In the genomic region with DNA sequence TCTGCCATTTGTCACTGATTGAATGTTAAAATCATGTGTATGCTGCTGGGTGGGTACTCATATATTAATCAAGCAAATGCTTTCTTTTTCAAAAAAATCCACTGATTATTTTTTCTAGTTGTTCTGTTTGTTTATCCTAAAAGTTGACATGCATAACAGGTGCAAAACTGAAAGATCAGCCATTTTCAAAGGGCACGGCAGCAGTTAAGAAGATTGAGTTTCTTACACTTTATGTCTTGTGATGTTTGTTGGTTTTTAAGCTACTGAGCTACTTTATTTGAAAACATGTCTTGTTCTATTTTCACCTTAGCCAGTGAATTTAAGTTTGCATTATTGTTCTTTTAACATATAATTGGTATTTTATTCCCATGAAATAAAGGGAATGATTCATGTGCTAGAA, we compare ENCODE assay signal across 35 cellular contexts. TPM values are rescaled to one million over a fixed set of nuclear protein-coding genes. Genes with fewer than 3 reads are reported as not detected.
"Had no signal": no experiment of that assay in that cellular context is flagged by ENCODE, and none has a peak within 500 bp of the region (broad histone marks: within the 10 kb centered on the region; RNA-seq: fewer than 3 reads in every experiment).

No MANE protein-coding gene starts in this region.

- H3K9me3 ChIP-seq: neutrophil, pancreas, prostate gland, right lobe of liver, sigmoid colon, spleen, suprapubic skin, testis, tibial artery, transverse colon, upper lobe of right lung, uterus had no signal

- H3K4me1 ChIP-seq: pancreas, prostate gland, right lobe of liver, sigmoid colon, spleen, suprapubic skin, testis, tibial artery, transverse colon, upper lobe of right lung, uterus had no signal

- H3K36me3 ChIP-seq: neutrophil, pancreas, prostate gland, right lobe of liver, sigmoid colon, spleen, suprapubic skin, tibial artery, transverse colon, upper lobe of right lung, uterus had no signal

- H3K4me2 ChIP-seq: smooth muscle cell had no signal

- ATAC-seq: naive thymus-derived CD8-positive, alpha-beta T cell; natural killer cell treated with Interleukin-12 subunit alpha and Interleukin-12 subunit beta and Interleukin-15 and Interleukin-18, amount 100 ng/mL, for 72 hours; pancreas; right cardiac atrium; right lobe of liver; stimulated activated memory B cell treated with anti-CD40 and anti-IgM and Interleukin-4, amounts not matched to agents 10 μg/mL and 1 μg/mL and 100 μg/mL, for 72 hours; stimulated activated naive CD8-positive, alpha-beta T cell treated with anti-CD3 and anti-CD28 coated beads, Interleukin-15, amount 100 ng/mL, for 72 hours; stimulated activated naive CD8-positive, alpha-beta T cell treated with anti-CD3 and anti-CD28 coated beads, Interleukin-15, Interleukin-2, amounts not matched to agents 100 U/mL and 50 U/mL, for 24 hours; upper lobe of right lung had no signal

- H3K4me3 ChIP-seq: pancreas, prostate gland, right lobe of liver, sigmoid colon, skin epidermis, smooth muscle cell, spleen, suprapubic skin, testis, tibial artery, transverse colon, upper lobe of right lung, uterus had no signal

- FAIRE-seq: pancreas had no signal

- DNase-seq: naive thymus-derived CD8-positive, alpha-beta T cell; nephron progenitor cell; nucleus accumbens; pancreas; right cardiac atrium; right lobe of liver; sigmoid colon; spleen; stimulated activated CD4-positive, alpha-beta T cell treated with anti-CD3 and anti-CD28 coated beads, Interleukin-12 subunit alpha, Interleukin-12 subunit beta, amount 100 ng/mL, for 4 hours; stimulated activated CD4-positive, alpha-beta T cell treated with anti-CD3 and anti-CD28 coated beads, Interleukin-1b, Interleukin-23, amount 100 ng/mL, for 48 hours; stimulated activated CD4-positive, alpha-beta T cell treated with anti-CD3 and anti-CD28 coated beads, Interleukin-4, amount 100 ng/mL, for 1 hour; stimulated activated CD4-positive, alpha-beta T cell treated with anti-CD3 and anti-CD28 coated beads, Interleukin-4, amount 100 ng/mL, for 4 hours; stimulated activated CD8-positive, alpha-beta memory T cell treated with anti-CD3 and anti-CD28 coated beads, Interleukin-4, amount 100 ng/mL, for 48 hours; stimulated activated naive CD4-positive, alpha-beta T cell; stimulated activated naive CD8-positive, alpha-beta T cell treated with anti-CD3 and anti-CD28 coated beads, Interleukin-15, amount 100 ng/mL, for 72 hours; stimulated activated naive CD8-positive, alpha-beta T cell treated with anti-CD3 and anti-CD28 coated beads, Interleukin-15, Interleukin-2, amounts not matched to agents 100 U/mL and 50 U/mL, for 24 hours; substantia nigra; testis; tibial artery; transverse colon; upper lobe of right lung; uterus had no signal

- H3K27me3 ChIP-seq: neutrophil, pancreas, right lobe of liver, sigmoid colon, spleen, suprapubic skin, testis, tibial artery, transverse colon, upper lobe of right lung, uterus had no signal

- H3K27ac ChIP-seq: neutrophil, pancreas, prostate gland, right lobe of liver, sigmoid colon, skin epidermis, spleen, suprapubic skin, testis, tibial artery, transverse colon, upper lobe of right lung, uterus had no signal

RNA-seq across cellular contexts. Expression of gene PPP1R3A, which starts 45.8 kb away (rescaled TPM):
- total RNA-seq: naive thymus-derived CD8-positive, alpha-beta T cell; natural killer cell treated with Interleukin-12 subunit alpha and Interleukin-12 subunit beta and Interleukin-15 and Interleukin-18, amount 100 ng/mL, for 72 hours; neural crest cell; omental fat pad; osteocyte; posterior vena cava; renal cortical epithelial cell; sigmoid colon; smooth muscle cell; spleen; suprapubic skin; transverse colon; upper lobe of right lung had no signal
- polyA plus RNA-seq: naive thymus-derived CD8-positive, alpha-beta T cell; pancreas; sigmoid colon; smooth muscle cell; spleen; urinary bladder had no signal
